In the genomic region with DNA sequence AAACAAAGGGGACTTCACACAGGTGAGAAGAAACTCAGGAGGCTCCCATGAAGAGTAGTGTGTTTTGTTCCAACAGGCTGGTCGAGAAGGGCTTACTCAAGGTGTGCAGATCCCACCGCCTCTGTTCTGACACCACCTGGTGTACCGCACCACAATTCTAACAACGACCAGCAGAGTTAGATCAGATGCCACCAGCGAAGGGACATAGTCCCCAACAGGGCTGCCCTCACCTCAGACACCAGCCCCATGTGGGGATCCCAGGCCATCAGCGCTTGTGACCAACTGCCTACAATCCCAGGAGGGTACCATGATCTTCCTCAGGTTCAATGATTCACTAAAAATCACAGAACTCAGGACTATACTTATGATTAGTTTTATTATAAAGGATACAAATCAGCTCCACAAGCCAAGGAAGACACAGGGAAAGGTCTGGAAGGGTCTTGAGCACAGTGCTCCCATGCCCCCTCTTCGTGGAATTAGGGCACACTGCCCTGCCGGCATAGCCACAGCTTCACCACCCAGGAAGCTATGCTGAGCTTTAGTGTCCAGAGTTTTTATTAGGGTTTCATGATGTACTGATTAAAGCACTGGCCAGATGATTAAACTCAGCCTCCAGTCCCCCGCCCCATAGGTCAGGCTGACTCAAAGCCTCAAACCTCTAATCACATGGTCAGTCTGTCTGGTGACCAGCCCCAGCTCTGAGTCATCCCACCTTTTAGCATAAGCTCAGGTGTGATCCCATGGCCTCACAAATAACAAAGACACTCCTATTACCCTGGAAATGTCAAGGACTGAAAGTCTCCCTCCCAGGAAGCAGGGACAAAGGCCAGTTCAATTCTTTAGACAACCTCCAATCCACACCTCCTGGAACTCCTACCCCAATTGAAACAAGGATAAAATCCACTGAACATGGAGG, we compare ENCODE assay signal across 1 cellular context.
TF ChIP-seq lines count a peak whose summit lies in the region.

No MANE protein-coding gene starts in this region.

TF ChIP-seq in HepG2, 621 proteins besides CTCF, POLR2A, EP300 and RAD21 (continued from another document):
- 0 out of 2 replicates have a peak, but pooled peaks have one; percentile 21 for TF ChIP-seq PITX1 (CRISPR knock-in tag; IDR thresholded peaks at IDR 0.05)
- TF ChIP-seq, protein P1, sequence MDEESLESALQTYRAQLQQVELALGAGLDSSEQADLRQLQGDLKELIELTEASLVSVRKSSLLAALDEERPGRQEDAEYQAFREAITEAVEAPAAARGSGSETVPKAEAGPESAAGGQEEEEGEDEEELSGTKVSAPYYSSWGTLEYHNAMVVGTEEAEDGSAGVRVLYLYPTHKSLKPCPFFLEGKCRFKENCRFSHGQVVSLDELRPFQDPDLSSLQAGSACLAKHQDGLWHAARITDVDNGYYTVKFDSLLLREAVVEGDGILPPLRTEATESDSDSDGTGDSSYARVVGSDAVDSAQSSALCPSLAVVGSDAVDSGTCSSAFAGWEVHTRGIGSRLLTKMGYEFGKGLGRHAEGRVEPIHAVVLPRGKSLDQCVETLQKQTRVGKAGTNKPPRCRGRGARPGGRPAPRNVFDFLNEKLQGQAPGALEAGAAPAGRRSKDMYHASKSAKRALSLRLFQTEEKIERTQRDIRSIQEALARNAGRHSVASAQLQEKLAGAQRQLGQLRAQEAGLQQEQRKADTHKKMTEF (CRISPR knock-in tag; IDR thresholded peaks at IDR 0.05): peak; percentile 37; the same call in 1 of the 2 replicates
- TF ChIP-seq SMAD9 (CRISPR knock-in tag; IDR thresholded peaks at IDR 0.05): no peak
- TF ChIP-seq, protein P2, sequence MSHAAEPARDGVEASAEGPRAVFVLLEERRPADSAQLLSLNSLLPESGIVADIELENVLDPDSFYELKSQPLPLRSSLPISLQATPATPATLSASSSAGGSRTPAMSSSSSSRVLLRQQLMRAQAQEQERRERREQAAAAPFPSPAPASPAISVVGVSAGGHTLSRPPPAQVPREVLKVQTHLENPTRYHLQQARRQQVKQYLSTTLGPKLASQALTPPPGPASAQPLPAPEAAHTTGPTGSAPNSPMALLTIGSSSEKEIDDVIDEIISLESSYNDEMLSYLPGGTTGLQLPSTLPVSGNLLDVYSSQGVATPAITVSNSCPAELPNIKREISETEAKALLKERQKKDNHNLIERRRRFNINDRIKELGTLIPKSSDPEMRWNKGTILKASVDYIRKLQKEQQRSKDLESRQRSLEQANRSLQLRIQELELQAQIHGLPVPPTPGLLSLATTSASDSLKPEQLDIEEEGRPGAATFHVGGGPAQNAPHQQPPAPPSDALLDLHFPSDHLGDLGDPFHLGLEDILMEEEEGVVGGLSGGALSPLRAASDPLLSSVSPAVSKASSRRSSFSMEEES (CRISPR knock-in tag; IDR thresholded peaks at IDR 0.05): peak; percentile 71
- TF ChIP-seq ZNF382 (CRISPR knock-in tag; IDR thresholded peaks at IDR 0.05; ENCODE audit: borderline replicate concordance): no peak
- no peak for TF ChIP-seq ZNF550 (CRISPR knock-in tag; IDR thresholded peaks at IDR 0.05; ENCODE audit: borderline replicate concordance)
- TF ChIP-seq RARA (CRISPR knock-in tag; IDR thresholded peaks at IDR 0.05): peak; percentile 58; the same call in 1 of the 2 replicates
- TF ChIP-seq MED13 (CRISPR knock-in tag; IDR thresholded peaks at IDR 0.05): no peak
- peak; percentile 26; the same call in 1 of the 2 replicates for TF ChIP-seq POLR2G (IDR thresholded peaks at IDR 0.05; ENCODE audit: low read depth, low read length)
- TF ChIP-seq PHB2 (IDR thresholded peaks at IDR 0.05; ENCODE audit: partially characterized antibody): no peak
- 0 out of 2 replicates have a peak, but pooled peaks have one; percentile 21 for TF ChIP-seq FOXA3 (CRISPR knock-in tag; IDR thresholded peaks at IDR 0.05)
- TF ChIP-seq HNF4A (CRISPR knock-in tag; IDR thresholded peaks at IDR 0.05): peak; percentile 13; the same call in 1 of the 2 replicates
- TF ChIP-seq MEIS2 (CRISPR knock-in tag; IDR thresholded peaks at IDR 0.05): 0 out of 2 replicates have a peak, but pooled peaks have one; percentile 27
- TF ChIP-seq, protein P3, sequence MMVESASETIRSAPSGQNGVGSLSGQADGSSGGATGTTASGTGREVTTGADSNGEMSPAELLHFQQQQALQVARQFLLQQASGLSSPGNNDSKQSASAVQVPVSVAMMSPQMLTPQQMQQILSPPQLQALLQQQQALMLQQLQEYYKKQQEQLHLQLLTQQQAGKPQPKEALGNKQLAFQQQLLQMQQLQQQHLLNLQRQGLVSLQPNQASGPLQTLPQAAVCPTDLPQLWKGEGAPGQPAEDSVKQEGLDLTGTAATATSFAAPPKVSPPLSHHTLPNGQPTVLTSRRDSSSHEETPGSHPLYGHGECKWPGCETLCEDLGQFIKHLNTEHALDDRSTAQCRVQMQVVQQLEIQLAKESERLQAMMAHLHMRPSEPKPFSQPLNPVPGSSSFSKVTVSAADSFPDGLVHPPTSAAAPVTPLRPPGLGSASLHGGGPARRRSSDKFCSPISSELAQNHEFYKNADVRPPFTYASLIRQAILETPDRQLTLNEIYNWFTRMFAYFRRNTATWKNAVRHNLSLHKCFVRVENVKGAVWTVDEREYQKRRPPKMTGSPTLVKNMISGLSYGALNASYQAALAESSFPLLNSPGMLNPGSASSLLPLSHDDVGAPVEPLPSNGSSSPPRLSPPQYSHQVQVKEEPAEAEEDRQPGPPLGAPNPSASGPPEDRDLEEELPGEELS (CRISPR knock-in tag; IDR thresholded peaks at IDR 0.05): 0 out of 2 replicates have a peak, but pooled peaks have one; percentile 10
- no peak for TF ChIP-seq MBNL3 (CRISPR knock-in tag; conservative IDR thresholded peaks at IDR 0.05)
- peak; percentile 35; the same call in 1 of the 2 replicates for TF ChIP-seq NR2F6 (IDR thresholded peaks at IDR 0.05)
- peak; percentile 21; the same call in 1 of the 2 replicates for TF ChIP-seq NR2F6 (CRISPR knock-in tag; IDR thresholded peaks at IDR 0.05)
- TF ChIP-seq, protein P4, sequence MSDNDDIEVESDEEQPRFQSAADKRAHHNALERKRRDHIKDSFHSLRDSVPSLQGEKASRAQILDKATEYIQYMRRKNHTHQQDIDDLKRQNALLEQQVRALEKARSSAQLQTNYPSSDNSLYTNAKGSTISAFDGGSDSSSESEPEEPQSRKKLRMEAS (IDR thresholded peaks at IDR 0.05): peak; percentile 33; the same call in 1 of the 2 replicates
